In the genomic region with DNA sequence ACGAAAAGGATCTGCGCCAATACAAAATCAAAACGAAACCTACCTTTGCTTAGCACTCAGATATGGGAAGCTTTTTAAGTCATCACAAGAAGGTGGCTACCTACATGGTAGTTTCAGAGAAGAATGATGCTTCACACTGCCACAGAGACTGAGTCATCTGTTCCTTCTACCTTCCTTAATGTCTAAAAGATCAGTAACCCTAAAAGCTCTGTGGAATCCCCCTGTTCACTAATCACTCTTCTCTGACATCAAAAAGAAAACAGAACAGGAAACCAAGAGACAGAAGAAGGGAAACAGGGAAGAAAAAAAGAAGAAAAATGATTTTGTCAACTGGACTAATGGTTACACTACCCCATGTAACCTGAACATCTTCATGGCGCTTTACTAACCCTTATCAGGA, we compare ENCODE assay signal across 10 cellular contexts.
DNase-seq lines count a peak whose midpoint lies in the region; ATAC-seq and FAIRE-seq lines count a peak whose summit lies in the region.
"Had no signal": no experiment of that assay in that cellular context is flagged by ENCODE, and none has a peak within 500 bp of the region (broad histone marks: within the 10 kb centered on the region; RNA-seq: fewer than 3 reads in every experiment).

No MANE protein-coding gene starts in this region.

- H3K18ac ChIP-seq in trophoblast cell (ENCODE audit: low read length): no peak overlapping the region

- H3K14ac ChIP-seq in trophoblast cell (ENCODE audit: low read length): no peak overlapping the region

- H2BK5ac ChIP-seq in trophoblast cell (ENCODE audit: low read depth, low read length, poor library complexity): no peak overlapping the region

- H3K36me3 ChIP-seq in trophoblast cell (ENCODE audit: control insufficient read depth in 1 of 2, insufficient read depth in 2 of 2, low read length in 2 of 2) (peaks cover 2 to 4% of the 10 kb centered on the region in 2 experiments), small intestine (ENCODE audit: control insufficient read depth in 2 of 2, insufficient read depth in 2 of 2, low read length in 2 of 2) (no peaks in the 10 kb centered on the region)
- H3K36me3 ChIP-seq: colonic mucosa had no signal

- no peak overlapping the region for H3K23ac ChIP-seq in trophoblast cell (ENCODE audit: low read length)

- H2BK120ac ChIP-seq in trophoblast cell (ENCODE audit: insufficient read depth, low read length, poor library complexity): no peak overlapping the region

- peak; percentile 45 for DNase-seq in activated CD4-positive, alpha-beta T cell treated with anti-CD3 and anti-CD28 coated beads for 48 hours
- DNase-seq in activated CD4-positive, alpha-beta T cell treated with anti-CD3 and anti-CD28 coated beads for 4 hours: no peak
- DNase-seq in trophoblast cell: no peak
- DNase-seq in NCI-H748 (lab: John Stamatoyannopoulos, UW; ENCODE audit: unreplicated experiment): no peak
- DNase-seq in left lobe of liver (ENCODE audit: low spot score): no peak
- DNase-seq in small intestine: no peak
- DNase-seq: colonic mucosa, NCI-H1694 had no signal

- no peak overlapping the region for H3K4ac ChIP-seq in trophoblast cell (ENCODE audit: low read depth, low read length)

- no peak overlapping the region for H4K91ac ChIP-seq in trophoblast cell (ENCODE audit: low read depth, low read length)

- no peak overlapping the region for H3K4me2 ChIP-seq in trophoblast cell (ENCODE audit: low read length)

- H2AFZ ChIP-seq in trophoblast cell (ENCODE audit: insufficient read depth, low read length, poor library complexity): no peak overlapping the region

- H3K27me3 ChIP-seq in trophoblast cell (ENCODE audit: insufficient read depth, low read length): no peaks in the 10 kb centered on the region
- H3K27me3 ChIP-seq in small intestine (ENCODE audit: control insufficient read depth in 2 of 2, insufficient read depth in 2 of 2, low read length in 2 of 2): no peaks in the 10 kb centered on the region
- H3K27me3 ChIP-seq: colonic mucosa had no signal

- peak; percentile 99 for ATAC-seq in GM21529 (IDR thresholded peaks at IDR 0.05; ENCODE audit: unreplicated experiment)
- peak; percentile 98 for ATAC-seq in HG03439 (IDR thresholded peaks at IDR 0.05; ENCODE audit: unreplicated experiment)
- no peak for ATAC-seq in left lobe of liver

- no peak overlapping the region for H2AK5ac ChIP-seq in trophoblast cell (ENCODE audit: low read length)

- no peaks in the 10 kb centered on the region for H3K9me3 ChIP-seq in trophoblast cell (ENCODE audit: insufficient read depth, low read depth, low read length)
- no peaks in the 10 kb centered on the region for H3K9me3 ChIP-seq in small intestine (ENCODE audit: control insufficient read depth, low read depth)
- H3K9me3 ChIP-seq: colonic mucosa had no signal

- no peak overlapping the region for H4K12ac ChIP-seq in trophoblast cell (ENCODE audit: low read depth, low read length)

- H3K4me3 ChIP-seq in trophoblast cell (ENCODE audit: low read depth, low read length) (no peak overlapping the region), small intestine (ENCODE audit: low read depth in 1 of 2, low read length in 2 of 2) (no peak overlapping the region)
- H3K4me3 ChIP-seq: colonic mucosa had no signal

- H2BK12ac ChIP-seq in trophoblast cell (ENCODE audit: low read length): no peak overlapping the region

- no peak for FAIRE-seq in small intestine (lab: Jason Lieb, UNC)

- no peak overlapping the region for H4K8ac ChIP-seq in trophoblast cell (ENCODE audit: low read depth, low read length)

- no peak overlapping the region for H3K9ac ChIP-seq in trophoblast cell (ENCODE audit: low read length)

- H3K4me1 ChIP-seq in trophoblast cell (ENCODE audit: control insufficient read depth in 1 of 2, insufficient read depth in 2 of 2, low read length in 2 of 2): peaks cover 0 to 3% of the 10 kb centered on the region in 2 experiments
- no peaks in the 10 kb centered on the region for H3K4me1 ChIP-seq in small intestine (ENCODE audit: control insufficient read depth in 2 of 2, insufficient read depth in 1 of 2, low read depth in 1 of 2, low read length in 1 of 2)
- H3K4me1 ChIP-seq: colonic mucosa had no signal

- no CpG with 5 or more reads among the region's 4 CpGs for WGBS in trophoblast cell (ENCODE audit: extremely low coverage, insufficient coverage, insufficient read length)
- 69 to 93% (median 74%) methylated on average over 4 of the region's 4 CpGs for WGBS in small intestine, 3 donors

- H3K27ac ChIP-seq in trophoblast cell (ENCODE audit: low read depth, low read length) (peak overlapping the region; percentile 58), small intestine (ENCODE audit: low read depth in 1 of 2, low read length in 1 of 2) (no peak overlapping the region)
- H3K27ac ChIP-seq: colonic mucosa had no signal

- peaks cover 1% of the 10 kb centered on the region for H3K79me1 ChIP-seq in trophoblast cell (ENCODE audit: low read length)

- H3K79me2 ChIP-seq in trophoblast cell (ENCODE audit: control insufficient read depth, insufficient read depth, low read length, poor library complexity): no peaks in the 10 kb centered on the region
